ENCODE assay signal across 36 cellular contexts in the genomic region with DNA sequence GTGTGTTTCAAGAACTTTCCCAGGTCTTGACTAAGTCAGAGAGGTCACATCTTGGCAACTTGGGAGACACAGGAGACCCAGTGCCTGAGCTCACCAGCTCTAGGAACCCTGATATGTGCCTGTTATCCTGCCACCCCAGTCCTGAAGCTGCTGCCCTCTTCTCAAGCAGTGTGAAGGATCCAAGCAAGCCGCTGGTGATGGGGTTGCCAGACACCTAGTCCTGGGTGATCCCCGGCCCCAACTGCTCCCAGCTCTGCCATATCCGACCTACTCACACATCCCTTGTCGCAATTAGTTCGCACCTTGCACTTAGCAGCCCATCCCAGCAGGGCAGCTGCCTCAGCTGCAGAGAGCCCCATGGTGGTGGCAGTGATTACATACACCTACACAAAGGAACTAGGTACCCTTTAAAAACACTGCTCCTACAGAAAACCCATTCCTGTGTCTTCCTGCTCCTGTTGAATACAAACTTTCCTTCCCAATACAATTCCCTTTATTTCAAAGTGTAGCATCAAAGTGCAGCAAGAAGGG.
"Had no signal": no experiment of that assay in that cellular context is flagged by ENCODE, and none has a peak within 500 bp of the region (broad histone marks: within the 10 kb centered on the region; RNA-seq: fewer than 3 reads in every experiment).

No MANE protein-coding gene starts in this region.

- H3K9ac ChIP-seq: parathyroid adenoma had no signal

- H3K27ac ChIP-seq: ascending aorta, cardiac muscle cell, colonic mucosa, dorsolateral prefrontal cortex, heart left ventricle, parathyroid adenoma, psoas muscle, sigmoid colon, stomach, thyroid gland, upper lobe of left lung, WERI-Rb-1 had no signal

- H3K36me3 ChIP-seq: ascending aorta, cardiac muscle cell, colonic mucosa, sigmoid colon, stomach, thyroid gland, upper lobe of left lung, WERI-Rb-1 had no signal

- ATAC-seq: effector memory CD8-positive, alpha-beta T cell; esophagus mucosa; left cardiac atrium; psoas muscle; stimulated activated naive B cell treated with anti-CD40 and anti-IgM and Interleukin-4, amounts not matched to agents 10 μg/mL and 1 μg/mL and 100 μg/mL, for 72 hours; T-helper 17 cell had no signal

- H3K79me2 ChIP-seq: parathyroid adenoma had no signal

- H3K27me3 ChIP-seq: ascending aorta, colonic mucosa, dorsolateral prefrontal cortex, heart left ventricle, sigmoid colon, thyroid gland, upper lobe of left lung had no signal

- H2AFZ ChIP-seq: parathyroid adenoma had no signal

- H3K9me3 ChIP-seq: ascending aorta, colonic mucosa, heart left ventricle, psoas muscle, sigmoid colon, stomach, thyroid gland, upper lobe of left lung had no signal

- FAIRE-seq: islet of Langerhans, small intestine had no signal

- DNase-seq: activated CD4-positive, alpha-beta memory T cell treated with anti-CD3 and anti-CD28 coated beads for 36 hours; activated CD4-positive, alpha-beta T cell treated with anti-CD3 and anti-CD28 coated beads, Interleukin-2, amount 10 ng/mL, durations not matched to agents 24 days and 14 days; activated CD4-positive, CD25-positive, alpha-beta regulatory T cell treated with anti-CD3 and anti-CD28 coated beads, Interleukin-2, amount 50 U/mL, for 72 hours; activated CD8-positive, alpha-beta memory T cell treated with anti-CD3 and anti-CD28 coated beads, Interleukin-2, amount 50 U/mL, for 4 hours; activated gamma-delta T cell; activated naive CD4-positive, alpha-beta T cell treated with anti-CD3 and anti-CD28 coated beads, Interleukin-2, amount 10 ng/mL, durations not matched to agents 7 days and 5 days; activated naive CD8-positive, alpha-beta T cell treated with anti-CD3 and anti-CD28 coated beads, Interleukin-2, amount 10 ng/mL, durations not matched to agents 7 days and 5 days; activated T-cell treated with anti-CD3 and anti-CD28 coated beads, Interleukin-2, amount 50 U/mL, for 24 hours; cerebellar nuclear complex; colonic mucosa; dorsolateral prefrontal cortex; effector memory CD8-positive, alpha-beta T cell; foreskin fibroblast; heart left ventricle; left cardiac atrium; left ventricle myocardium superior; naive B cell; nephron progenitor cell; occipital lobe; psoas muscle; sigmoid colon; small intestine; stimulated activated CD4-positive, alpha-beta T cell treated with anti-CD3 and anti-CD28 coated beads, Interleukin-4, amount 100 ng/mL, for 4 hours; stimulated activated CD8-positive, alpha-beta memory T cell treated with anti-CD3 and anti-CD28 coated beads, Interleukin-4, amount 100 ng/mL, for 48 hours; stimulated activated naive B cell treated with anti-CD40 and anti-IgM and Interleukin-4, amounts not matched to agents 10 μg/mL and 1 μg/mL and 100 μg/mL, for 72 hours; stomach; T-helper 17 cell; T1000; thyroid gland; WERI-Rb-1 had no signal

- H3K4me3 ChIP-seq: ascending aorta, cardiac muscle cell, colonic mucosa, dorsolateral prefrontal cortex, heart left ventricle, psoas muscle, sigmoid colon, stomach, thyroid gland, upper lobe of left lung had no signal

- H3K4me1 ChIP-seq: ascending aorta, colonic mucosa, parathyroid adenoma had no signal
